15 cellular contexts compared by ENCODE assay signal in the genomic region with DNA sequence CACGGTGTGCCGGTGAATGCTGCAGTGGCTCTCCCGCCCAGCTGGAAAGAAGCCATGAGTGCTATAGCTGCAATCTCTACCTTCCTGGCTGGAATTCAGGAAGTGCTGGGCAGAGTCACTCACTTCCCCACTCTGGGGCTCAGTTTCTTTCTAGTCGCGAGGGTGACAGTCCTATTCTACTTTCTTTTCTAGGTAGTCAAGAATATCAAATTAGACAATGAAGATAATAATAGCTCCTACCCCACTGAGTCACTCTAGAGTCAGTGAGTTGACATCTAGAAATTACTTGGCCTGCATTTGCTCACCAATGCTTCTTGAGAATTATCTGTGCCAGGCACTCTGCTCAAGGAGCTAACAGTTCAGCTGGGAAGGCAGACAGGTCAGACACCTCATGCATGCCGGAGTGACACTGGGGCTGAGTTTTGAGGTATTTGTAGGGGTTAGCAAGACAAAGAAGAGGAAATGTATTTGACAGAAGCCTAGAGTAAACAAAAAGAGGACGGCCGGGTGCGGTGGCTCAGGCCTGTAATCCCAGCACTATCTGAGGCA. TPM values are rescaled to one million over a fixed set of nuclear protein-coding genes. Genes with fewer than 3 reads are reported as not detected.
DNase-seq lines count a peak whose midpoint lies in the region; ATAC-seq and TF ChIP-seq lines count a peak whose summit lies in the region.
"Had no signal": no experiment of that assay in that cellular context is flagged by ENCODE, and none has a peak within 500 bp of the region (broad histone marks: within the 10 kb centered on the region; RNA-seq: fewer than 3 reads in every experiment).

No MANE protein-coding gene starts in this region.

- H3K4me1 Mint-ChIP-seq in Calu3 (ENCODE audit: low read depth, unreplicated experiment) (peaks cover 70% of the 10 kb centered on the region), HFFc6 (ENCODE audit: low read depth) (peaks cover 59% of the 10 kb centered on the region)
- H3K4me1 Mint-ChIP-seq in activated naive CD8-positive, alpha-beta T cell treated with anti-CD3 and anti-CD28 coated beads, Interleukin-2, amount 10 ng/mL, durations not matched to agents 7 days and 5 days: peaks cover 55% of the 10 kb centered on the region

- H3K27me3 Mint-ChIP-seq in Calu3 (ENCODE audit: unreplicated experiment): no peaks in the 10 kb centered on the region
- H3K27me3 Mint-ChIP-seq in HFFc6 (ENCODE audit: insufficient read depth): no peaks in the 10 kb centered on the region
- H3K27me3 Mint-ChIP-seq in activated naive CD8-positive, alpha-beta T cell treated with anti-CD3 and anti-CD28 coated beads, Interleukin-2, amount 10 ng/mL, durations not matched to agents 7 days and 5 days: no peaks in the 10 kb centered on the region

- WGBS in gastroesophageal sphincter (ENCODE audit: low coverage in 1 of 2), 2 donors: 60 to 82% methylated on average over 3 to 9 of the region's 9 CpGs

- H3K9me3 ChIP-seq in gastroesophageal sphincter (no peaks in the 10 kb centered on the region), Peyer's patch (no peaks in the 10 kb centered on the region)

- CTCF ChIA-PET in Calu3 (lab: Charles Lee): interaction anchor here (1.0 kb wide), 1 partner anchor 197 kb away, joined by 3 read pairs; no protein-coding TSS in a partner anchor

- TF ChIP-seq POLR2A in gastroesophageal sphincter (IDR thresholded peaks at IDR 0.05) (no peak), Peyer's patch (IDR thresholded peaks at IDR 0.05) (peak in 1 of 2 donors; percentile 11)

- intact Hi-C loops in Calu3 (cut with micrococcal nuclease; ENCODE audit: unreplicated experiment): no loop called here

- POLR2A ChIA-PET in activated naive CD8-positive, alpha-beta T cell treated with anti-CD3 and anti-CD28 coated beads, Interleukin-2, amount 10 ng/mL, durations not matched to agents 7 days and 5 days (lab: Charles Lee): interaction anchor here (0.7 kb wide), 1 partner anchor 508 kb away, joined by 5 read pairs; no protein-coding TSS in a partner anchor

- no peaks in the 10 kb centered on the region for H3K27me3 ChIP-seq in gastroesophageal sphincter
- H3K27me3 ChIP-seq in Peyer's patch: no peaks in the 10 kb centered on the region

- peaks cover 0 to 45% (median 11%) of the 10 kb centered on the region in 3 donors for H3K4me1 ChIP-seq in gastroesophageal sphincter
- H3K4me1 ChIP-seq in Peyer's patch: peaks cover 0 to 32% (median 18%) of the 10 kb centered on the region in 4 donors

- no peak for ATAC-seq in activated naive CD8-positive, alpha-beta T cell treated with anti-CD3 and anti-CD28 coated beads, Interleukin-2, amount 10 ng/mL, durations not matched to agents 7 days and 5 days (ENCODE audit: low read depth)
- no peak for ATAC-seq in gastroesophageal sphincter
- ATAC-seq: stimulated activated naive CD8-positive, alpha-beta T cell treated with anti-CD3 and anti-CD28 coated beads, Interleukin-15, Interleukin-2, amounts not matched to agents 100 U/mL and 50 U/mL, for 24 hours had no signal

- H3K27ac Mint-ChIP-seq in Calu3 (ENCODE audit: unreplicated experiment) (no peak overlapping the region), HFFc6 (peak overlapping the region; percentile 52)
- no peak overlapping the region for H3K27ac Mint-ChIP-seq in activated naive CD8-positive, alpha-beta T cell treated with anti-CD3 and anti-CD28 coated beads, Interleukin-2, amount 10 ng/mL, durations not matched to agents 7 days and 5 days

- TF ChIP-seq CTCF in Calu3 (IDR thresholded peaks at IDR 0.05; ENCODE audit: unreplicated experiment) (no peak), HFFc6 (IDR thresholded peaks at IDR 0.05) (no peak), GM10266 (IDR thresholded peaks at IDR 0.05; ENCODE audit: control insufficient read depth, insufficient read depth, low read depth, missing control alignments) (no peak), gastroesophageal sphincter (IDR thresholded peaks at IDR 0.05) (no peak), Peyer's patch (IDR thresholded peaks at IDR 0.05) (no peak)

- H3K36me3 ChIP-seq in gastroesophageal sphincter: no peaks in the 10 kb centered on the region
- H3K36me3 ChIP-seq in Peyer's patch: no peaks in the 10 kb centered on the region

- no peak for TF ChIP-seq EP300 in gastroesophageal sphincter (IDR thresholded peaks at IDR 0.05)

- no TSS peak for BruUV-seq in Calu3 (replicated peaks; lab: Mats Ljungman, UMichigan)

- peaks cover 81% of the 10 kb centered on the region for H3K36me3 Mint-ChIP-seq in Calu3 (ENCODE audit: insufficient read depth, unreplicated experiment)
- H3K36me3 Mint-ChIP-seq in HFFc6 (ENCODE audit: low read depth): peaks cover 9% of the 10 kb centered on the region; the same call in 1 of the 2 replicates
- peaks cover 21% of the 10 kb centered on the region for H3K36me3 Mint-ChIP-seq in activated naive CD8-positive, alpha-beta T cell treated with anti-CD3 and anti-CD28 coated beads, Interleukin-2, amount 10 ng/mL, durations not matched to agents 7 days and 5 days
- H3K36me3 Mint-ChIP-seq: naive B cell had no signal

- no peak for DNase-seq in Calu3
- peak; percentile 33 for DNase-seq in HFFc6
- DNase-seq in activated naive CD8-positive, alpha-beta T cell treated with anti-CD3 and anti-CD28 coated beads, Interleukin-2, amount 10 ng/mL, durations not matched to agents 7 days and 5 days: no peak
- DNase-seq in myocyte (ENCODE audit: low read depth): peak; percentile 68
- DNase-seq in GM10266 (ENCODE audit: extremely low spot score): no peak
- DNase-seq in DMS53 (lab: John Stamatoyannopoulos, UW): no peak
- no peak for DNase-seq in Peyer's patch
- DNase-seq: effector CD4-positive, alpha-beta T cell; naive B cell; NCI-H2171 treated with DMSO at 0.1 percent for 48 hours; stimulated activated CD4-positive, alpha-beta T cell treated with anti-CD3 and anti-CD28 coated beads, Interleukin-12 subunit alpha, Interleukin-12 subunit beta, amount 100 ng/mL, for 4 hours; stimulated activated naive CD8-positive, alpha-beta T cell treated with anti-CD3 and anti-CD28 coated beads, Interleukin-15, Interleukin-2, amounts not matched to agents 100 U/mL and 50 U/mL, for 24 hours; SW 1271 had no signal

- H3K4me3 Mint-ChIP-seq in Calu3 (ENCODE audit: low read depth, unreplicated experiment): peak overlapping the region; percentile 23
- 0 out of 2 replicates have a peak overlapping the region, but pooled peaks have one; percentile 14 for H3K4me3 Mint-ChIP-seq in HFFc6
- H3K4me3 Mint-ChIP-seq in activated naive CD8-positive, alpha-beta T cell treated with anti-CD3 and anti-CD28 coated beads, Interleukin-2, amount 10 ng/mL, durations not matched to agents 7 days and 5 days: peak overlapping the region; percentile 12

- H3K9me3 Mint-ChIP-seq in Calu3 (ENCODE audit: low read depth, unreplicated experiment) (no peaks in the 10 kb centered on the region), HFFc6 (no peaks in the 10 kb centered on the region)
- no peaks in the 10 kb centered on the region for H3K9me3 Mint-ChIP-seq in activated naive CD8-positive, alpha-beta T cell treated with anti-CD3 and anti-CD28 coated beads, Interleukin-2, amount 10 ng/mL, durations not matched to agents 7 days and 5 days
- H3K9me3 Mint-ChIP-seq: naive B cell had no signal

- H3K27ac ChIP-seq in gastroesophageal sphincter (no peak overlapping the region), Peyer's patch (peak overlapping the region in 1 of 4 donors; percentile 53)
- H3K27ac ChIP-seq: KMS-11 had no signal

- H3K4me3 ChIP-seq in gastroesophageal sphincter (no peak overlapping the region), Peyer's patch (no peak overlapping the region)

RNA-seq across cellular contexts. Expression of a gene that starts 3.2 kb away (rescaled TPM):
- total RNA-seq in Calu3 (2022) (46.7 and 69.3 TPM in 2 replicates), myocyte (0.64 and 0.88 TPM in 2 replicates), gastroesophageal sphincter (1 to 10 TPM in 2 of 4 donors, not detected in 2; 1.9 to 3.4 TPM), Peyer's patch (10 to 100 TPM; 14.2 to 71.0 (median 17.8) TPM)
- total RNA-seq in HFFc6 (2021; fragmentation: NEBNext Ultra II Directional; extraction: Animal tissue kit (Norgen Biotek cat#: 25700)): 10 to 100 TPM; 15.6 to 29.4 (median 26.3) TPM
- total RNA-seq in activated naive CD8-positive, alpha-beta T cell treated with anti-CD3 and anti-CD28 coated beads, Interleukin-2, amount 10 ng/mL, durations not matched to agents 7 days and 5 days: 10 to 100 TPM; 45.4 to 53.2 TPM
- polyA plus RNA-seq in myocyte (2012): 1.5 TPM

RNA-seq across cellular contexts. Expression of a gene that starts 17.1 kb away (rescaled TPM):
- total RNA-seq in Calu3 (2022) (1.4 and 1.5 TPM in 2 replicates), myocyte (0.10 and 0.53 TPM in 2 replicates), gastroesophageal sphincter (under 1 TPM in 2 of 4 donors, not detected in 2; 0.12 to 0.16 TPM), Peyer's patch (10 to 100 TPM in 1 of 4 donors, 1 to 10 TPM in 2, under 1 TPM in 1; 0.35 to 52.8 (median 3.2) TPM)
- total RNA-seq in HFFc6 (2021; fragmentation: NEBNext Ultra II Directional; extraction: Animal tissue kit (Norgen Biotek cat#: 25700)): under 1 TPM; 0.05 to 0.32 (median 0.25) TPM
- total RNA-seq in activated naive CD8-positive, alpha-beta T cell treated with anti-CD3 and anti-CD28 coated beads, Interleukin-2, amount 10 ng/mL, durations not matched to agents 7 days and 5 days: 10 to 100 TPM in 1 of 2 experiments, 1 to 10 TPM in 1; 9.9 to 10.1 TPM
- polyA plus RNA-seq in myocyte (2012): 0.09 TPM

RNA-seq across cellular contexts. Expression of a gene that starts 25.5 kb away (rescaled TPM):
- 3.2 and 3.4 TPM in 2 replicates for total RNA-seq in Calu3 (2022)
- total RNA-seq in HFFc6 (2021; fragmentation: NEBNext Ultra II Directional; extraction: Animal tissue kit (Norgen Biotek cat#: 25700)): under 1 TPM in 2 of 6 experiments, not detected in 4; 0.05 to 0.17 TPM
- total RNA-seq in activated naive CD8-positive, alpha-beta T cell treated with anti-CD3 and anti-CD28 coated beads, Interleukin-2, amount 10 ng/mL, durations not matched to agents 7 days and 5 days: under 1 TPM; 0.31 to 0.42 TPM
- not detected in 2 replicates for total RNA-seq in myocyte
- not detected for polyA plus RNA-seq in myocyte (2012)
- total RNA-seq in gastroesophageal sphincter: 1 to 10 TPM in 1 of 4 donors, under 1 TPM in 2, not detected in 1; 0.13 to 1.2 (median 0.93) TPM
- total RNA-seq in Peyer's patch: not detected

RNA-seq across cellular contexts. Expression of a gene that starts 28.9 kb away (rescaled TPM):
- total RNA-seq in Calu3 (2022) (not detected in 2 replicates), myocyte (0.27 TPM in 1 of 2 replicates, not detected in the other), gastroesophageal sphincter (not detected), Peyer's patch (not detected)
- not detected for total RNA-seq in HFFc6 (2021; fragmentation: NEBNext Ultra II Directional; extraction: Animal tissue kit (Norgen Biotek cat#: 25700))
- not detected for total RNA-seq in activated naive CD8-positive, alpha-beta T cell treated with anti-CD3 and anti-CD28 coated beads, Interleukin-2, amount 10 ng/mL, durations not matched to agents 7 days and 5 days
- 0.06 TPM for polyA plus RNA-seq in myocyte (2012)

Comparison
In these comparisons a context has a peak if more than half of its experiments do, and no peak if none do; other contexts are left out.
1. DNase-seq: peak in HFFc6 (single experiment) and myocyte (single experiment); none in Calu3 (single experiment), activated naive CD8-positive, alpha-beta T cell treated with anti-CD3 and anti-CD28 coated beads, Interleukin-2, amount 10 ng/mL, durations not matched to agents 7 days and 5 days (single experiment), GM10266 (single experiment), DMS53 (single experiment) and Peyer's patch (0 of 3).
2. Peak in every context shown above with its lines, with median percentiles within 50 percentile points of each other: H3K4me3 Mint-ChIP-seq.